8 cellular contexts compared by ENCODE assay signal in genomic region chr9:136342191-136343120, GRCh38. TPM values are rescaled to one million over a fixed set of nuclear protein-coding genes. Genes with fewer than 3 reads are reported as not detected.
A peak's percentile ranks its signal among the peaks of the same experiment; 100 is the strongest.
DNase-seq lines count a peak whose midpoint lies in the region; ATAC-seq, FAIRE-seq and TF ChIP-seq lines count a peak whose summit lies in the region.

No MANE protein-coding gene starts in this region.

- intact Hi-C loops in Right ventricle myocardium superior (cut with DNase I) (no loop called here), pancreas (cut with DNase I) (no loop called here)

- no peak overlapping the region for H3K9ac ChIP-seq in OCI-LY1 (ENCODE audit: low read length)

- H3K4me3 Mint-ChIP-seq in activated naive CD4-positive, alpha-beta T cell treated with anti-CD3 and anti-CD28 coated beads, Interleukin-2, amount 10 ng/mL, durations not matched to agents 7 days and 5 days = no peak overlapping the region

- H3K9me3 ChIP-seq in OCI-LY1 (ENCODE audit: low read length) (no peaks in the 10 kb centered on the region), pancreas (no peaks in the 10 kb centered on the region), tibial nerve (no peaks in the 10 kb centered on the region)

- H3K9me3 Mint-ChIP-seq in activated naive CD4-positive, alpha-beta T cell treated with anti-CD3 and anti-CD28 coated beads, Interleukin-2, amount 10 ng/mL, durations not matched to agents 7 days and 5 days = no peaks in the 10 kb centered on the region

- peaks cover 2% of the 10 kb centered on the region for H3K4me1 Mint-ChIP-seq in activated naive CD4-positive, alpha-beta T cell treated with anti-CD3 and anti-CD28 coated beads, Interleukin-2, amount 10 ng/mL, durations not matched to agents 7 days and 5 days

- H3K27ac ChIP-seq in OCI-LY1 (ENCODE audit: low read depth, low read length, poor library complexity, severe bottlenecking) (no peak overlapping the region), pancreas (peak overlapping the region; percentile 77 to 88 (median 86)), tibial nerve (peak overlapping the region; percentile 81 to 93 (median 88))

- TF ChIP-seq POLR2A in tibial nerve (IDR thresholded peaks at IDR 0.05) = peak in 1 of 2 donors; percentile 49

- H3K4me1 ChIP-seq in OCI-LY1 (ENCODE audit: insufficient read depth, low read length, severe bottlenecking) (no peaks in the 10 kb centered on the region), pancreas (peaks cover 7 to 24% (median 14%) of the 10 kb centered on the region in 3 donors), tibial nerve (peaks cover 0 to 91% (median 50%) of the 10 kb centered on the region in 4 donors)

- H3K27me3 ChIP-seq in OCI-LY1 (ENCODE audit: insufficient read depth, low read length) (peaks cover 23% of the 10 kb centered on the region), pancreas (no peaks in the 10 kb centered on the region), tibial nerve (no peaks in the 10 kb centered on the region)

- WGBS in pancreas, 2 donors = 7% methylated on average over 45 to 59 of the region's 59 CpGs
- 10 to 23% methylated on average over 38 to 40 of the region's 59 CpGs for WGBS in tibial nerve, 2 donors

- peak; percentile 71 for ATAC-seq in Right ventricle myocardium superior (ENCODE audit: poor library complexity)
- ATAC-seq in pancreas = peak; percentile 65 to 82 (median 80)

- H4K20me1 ChIP-seq in OCI-LY1 (ENCODE audit: insufficient read depth, low read length) = no peaks in the 10 kb centered on the region

- peak overlapping the region; percentile 53 for H3K4me2 ChIP-seq in OCI-LY1 (ENCODE audit: low read length)

- TF ChIP-seq EP300 in tibial nerve (IDR thresholded peaks at IDR 0.05) = peak in 1 of 2 donors; percentile 63

- H3K27me3 Mint-ChIP-seq in activated naive CD4-positive, alpha-beta T cell treated with anti-CD3 and anti-CD28 coated beads, Interleukin-2, amount 10 ng/mL, durations not matched to agents 7 days and 5 days = no peaks in the 10 kb centered on the region

- no peak overlapping the region for H3K27ac Mint-ChIP-seq in activated naive CD4-positive, alpha-beta T cell treated with anti-CD3 and anti-CD28 coated beads, Interleukin-2, amount 10 ng/mL, durations not matched to agents 7 days and 5 days

- H2AFZ ChIP-seq in OCI-LY1 (ENCODE audit: low read length) = no peak overlapping the region

- TF ChIP-seq CTCF in OCI-LY1 (IDR thresholded peaks at IDR 0.05; ENCODE audit: low read length) = no peak
- no peak for TF ChIP-seq CTCF in pancreas (IDR thresholded peaks at IDR 0.05)
- TF ChIP-seq CTCF in tibial nerve (IDR thresholded peaks at IDR 0.05) = peak in 3 of 5 experiments; percentile 10 to 33 (median 20)

- H3K79me2 ChIP-seq in OCI-LY1 (ENCODE audit: insufficient read depth, low read length) = no peaks in the 10 kb centered on the region

- H3K9me2 ChIP-seq in OCI-LY1 (ENCODE audit: low read depth, low read length) = no peaks in the 10 kb centered on the region

- peak; percentile 88 for FAIRE-seq in G401.6 (lab: Jason Lieb, UNC)
- FAIRE-seq in pancreas (lab: Jason Lieb, UNC) = no peak

- no peaks in the 10 kb centered on the region for H3F3A ChIP-seq in OCI-LY1 (ENCODE audit: insufficient read depth, low read length)

- CTCF ChIA-PET in activated naive CD4-positive, alpha-beta T cell treated with anti-CD3 and anti-CD28 coated beads, Interleukin-2, amount 10 ng/mL, durations not matched to agents 7 days and 5 days (lab: Charles Lee) = interaction anchor here (0.7 kb wide), 1 partner anchor 30 kb away, joined by 3 read pairs; no protein-coding TSS in a partner anchor

- H3K36me3 ChIP-seq in OCI-LY1 (ENCODE audit: insufficient read depth, low read length) (no peaks in the 10 kb centered on the region), pancreas (no peaks in the 10 kb centered on the region), tibial nerve (peaks cover 0 to 33% (median 0%) of the 10 kb centered on the region in 3 donors)

- peak; percentile 70 for DNase-seq in activated naive CD4-positive, alpha-beta T cell treated with anti-CD3 and anti-CD28 coated beads, Interleukin-2, amount 10 ng/mL, durations not matched to agents 7 days and 5 days
- DNase-seq in Right ventricle myocardium superior = peak; percentile 94
- peak; percentile 86 to 97 (median 96) for DNase-seq in pancreas
- DNase-seq in tibial nerve (ENCODE audit: low spot score in 2 of 2) = peak; percentile 80
- no peak for DNase-seq in DMS79 (lab: John Stamatoyannopoulos, UW)
- no peak for DNase-seq in SKM-1 treated with dmso at 0.1 percent for 144 hours (lab: John Stamatoyannopoulos, UW; ENCODE audit: unreplicated experiment)

- H3K36me3 Mint-ChIP-seq in activated naive CD4-positive, alpha-beta T cell treated with anti-CD3 and anti-CD28 coated beads, Interleukin-2, amount 10 ng/mL, durations not matched to agents 7 days and 5 days = no peaks in the 10 kb centered on the region

- H3K4me3 ChIP-seq in OCI-LY1 (ENCODE audit: low read depth, low read length, poor library complexity, severe bottlenecking) (peak overlapping the region; percentile 46), pancreas (peak overlapping the region; percentile 26 to 53 (median 40)), tibial nerve (peak overlapping the region; percentile 32 to 53 (median 43))

RNA-seq across cellular contexts. Expression of gene GPSM1, which starts 15.1 kb away (rescaled TPM):
- 50.3 TPM for total RNA-seq in Right ventricle myocardium superior
- 10 to 100 TPM in 4 of 6 donors, 1 to 10 TPM in 2; 6.8 to 22.7 (median 11.5) TPM for total RNA-seq in pancreas
- polyA plus RNA-seq in pancreas = 10 to 100 TPM; 33.7 to 54.4 TPM
- 10 to 100 TPM; 28.8 to 95.1 (median 38.1) TPM for total RNA-seq in tibial nerve

RNA-seq across cellular contexts. Expression of gene DNLZ, which starts 21.1 kb away (rescaled TPM):
- total RNA-seq in Right ventricle myocardium superior (39.9 TPM), pancreas (10 to 100 TPM; 10.1 to 26.8 (median 14.4) TPM), tibial nerve (10 to 100 TPM; 49.4 to 79.5 (median 70.8) TPM)
- polyA plus RNA-seq in pancreas = 10 to 100 TPM; 14.1 to 19.4 TPM

RNA-seq across cellular contexts. Expression of gene CARD9, which starts 31.0 kb away (rescaled TPM):
- total RNA-seq in Right ventricle myocardium superior (0.78 TPM), pancreas (1 to 10 TPM in 2 of 6 donors, under 1 TPM in 4; 0.23 to 5.1 (median 0.86) TPM), tibial nerve (10 to 100 TPM in 1 of 4 donors, 1 to 10 TPM in 3; 3.1 to 19.8 (median 3.1) TPM)
- polyA plus RNA-seq in pancreas = 1 to 10 TPM; 1.3 to 2.9 TPM

RNA-seq across cellular contexts. Expression of gene CCDC187, which starts 38.6 kb away (rescaled TPM):
- total RNA-seq in Right ventricle myocardium superior = not detected
- under 1 TPM; 0.14 to 0.58 (median 0.36) TPM for total RNA-seq in pancreas
- polyA plus RNA-seq in pancreas = 1 to 10 TPM; 2.0 to 2.6 TPM
- under 1 TPM in 1 of 4 donors, not detected in 3; 0.20 TPM for total RNA-seq in tibial nerve

RNA-seq across cellular contexts. Expression of gene SNAPC4, which starts 57.5 kb away (rescaled TPM):
- total RNA-seq in Right ventricle myocardium superior (3.3 TPM), pancreas (1 to 10 TPM; 3.8 to 6.4 (median 4.7) TPM), tibial nerve (10 to 100 TPM in 1 of 4 donors, 1 to 10 TPM in 3; 7.0 to 21.0 (median 9.5) TPM)
- 10 to 100 TPM; 18.1 to 22.0 TPM for polyA plus RNA-seq in pancreas

Comparison
In these comparisons a context has a peak if more than half of its experiments do, and no peak if none do; other contexts are left out.
1. CTCF ChIP-seq: peak in tibial nerve (3 of 5); none in OCI-LY1 (single experiment) and pancreas (0 of 4).
2. DNase-seq: peak in activated naive CD4-positive, alpha-beta T cell treated with anti-CD3 and anti-CD28 coated beads, Interleukin-2, amount 10 ng/mL, durations not matched to agents 7 days and 5 days (single experiment), Right ventricle myocardium superior (single experiment), pancreas (6 of 6) and tibial nerve (2 of 2); none in DMS79 (single experiment) and SKM-1 treated with dmso at 0.1 percent for 144 hours (single experiment).
3. Peak in every context shown above with its lines, with median percentiles within 50 percentile points of each other: H3K4me3 ChIP-seq.